In the genomic region with DNA sequence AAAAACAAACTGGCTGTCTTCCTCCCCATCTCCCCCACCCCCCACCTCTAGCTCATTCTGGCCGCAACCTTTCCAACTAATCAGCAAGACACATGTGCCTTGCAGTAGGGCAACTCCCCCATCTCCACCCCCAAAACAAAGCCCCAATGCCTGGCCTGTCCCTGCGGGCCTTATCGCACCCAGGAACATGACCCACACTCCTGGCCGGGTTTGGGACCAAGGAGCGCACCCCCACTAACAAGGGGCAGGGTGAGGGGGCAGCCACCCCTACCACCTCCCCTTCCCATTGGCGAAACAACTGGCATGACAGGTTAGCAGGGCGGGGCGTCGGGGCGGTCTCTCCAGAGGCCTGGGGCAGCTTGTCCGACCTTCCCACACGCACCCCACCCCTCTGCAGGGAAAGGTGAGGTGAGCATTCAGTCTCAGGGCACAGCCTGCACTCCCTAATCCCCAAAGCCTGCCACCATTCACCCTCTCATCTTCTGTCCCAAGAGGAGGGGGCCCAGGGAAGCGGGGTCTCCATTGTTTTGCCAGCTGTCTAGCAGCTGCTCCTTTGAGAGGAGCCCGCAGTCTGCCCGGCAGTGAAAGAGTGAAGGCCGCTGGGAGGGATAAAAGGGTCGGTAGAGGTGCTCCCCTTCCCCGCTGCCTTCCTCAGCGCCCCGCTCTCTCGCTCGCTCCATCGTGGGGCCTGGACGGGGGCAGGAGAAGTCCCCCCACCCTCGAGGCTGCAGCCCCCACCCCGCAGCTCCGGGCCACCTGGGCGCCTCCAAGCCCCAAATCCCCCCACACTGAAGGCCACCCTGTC, we compare ENCODE assay signal across 8 cellular contexts. TPM values are rescaled to one million over a fixed set of nuclear protein-coding genes. Genes with fewer than 3 reads are reported as not detected.
DNase-seq lines count a peak whose midpoint lies in the region; ATAC-seq, FAIRE-seq and TF ChIP-seq lines count a peak whose summit lies in the region.

No MANE protein-coding gene starts in this region.

- H3K4me2 ChIP-seq in H1 (ENCODE audit: insufficient read depth in 1 of 2, low read depth in 2 of 2, low read length in 2 of 2): peak overlapping the region; percentile 85 to 90

- no peak overlapping the region for H2AK5ac ChIP-seq in H1 (ENCODE audit: low read depth, low read length)

- peak overlapping the region; percentile 37 for H3K4me3 ChIP-seq in HL-60 (replicated peaks; ENCODE audit: insufficient read depth, low read length)
- peak overlapping the region; percentile 41 to 70 (median 63) for H3K4me3 ChIP-seq in H1 (ENCODE audit: extremely low read depth in 1 of 4, insufficient read depth in 2 of 4, low read depth in 3 of 4, low read length in 4 of 4)
- H3K4me3 ChIP-seq in mucosa of descending colon: peak overlapping the region; percentile 34

- 0 out of 2 replicates have a peak overlapping the region, but pooled peaks have one; percentile 63 for H2BK12ac ChIP-seq in H1 (ENCODE audit: low read depth, low read length)

- TF ChIP-seq RAD21 in H1 (IDR thresholded peaks at IDR 0.05 in 1 of 2, conservative IDR thresholded peaks at IDR 0.05 in 1 of 2; ENCODE audit: low read depth in 2 of 2, low read length in 2 of 2): no peak

- peaks cover 6 to 30% (median 16%) of the 10 kb centered on the region in 4 experiments for H3K4me1 ChIP-seq in H1 (replicated peaks in 1 of 4; ENCODE audit: control insufficient read depth in 3 of 4, insufficient read depth in 4 of 4, low read length in 3 of 4)
- H3K4me1 ChIP-seq in mucosa of descending colon (ENCODE audit: low read depth): peaks cover 29% of the 10 kb centered on the region

- H3K23ac ChIP-seq in H1 (ENCODE audit: insufficient read length): no peak overlapping the region

- no peak overlapping the region; the same call in 1 of the 2 replicates for H3K18ac ChIP-seq in H1 (ENCODE audit: extremely low read depth, low read length)

- FAIRE-seq in H1 (lab: Jason Lieb, UNC) (no peak), urothelium cell line (lab: Jason Lieb, UNC) (no peak)

- intact Hi-C loops in mucosa of descending colon (cut with DNase I, micrococcal nuclease): loop anchor here in 1 of 2 donors (5.0 kb wide), 1 partner anchor 32 kb away; no protein-coding TSS in a partner anchor

- H3K27me3 ChIP-seq in HL-60 (ENCODE audit: insufficient read depth, poor library complexity, severe bottlenecking) (no peaks in the 10 kb centered on the region), H1 (replicated peaks in 1 of 4; ENCODE audit: control insufficient read depth in 3 of 4, extremely low read depth in 1 of 4, insufficient read depth in 3 of 4, low read length in 3 of 4) (peaks cover 0 to 10% (median 5%) of the 10 kb centered on the region in 4 experiments; a peak in 3 of 7 replicates)

- POLR2A ChIA-PET in H1 (lab: Charles Lee; ENCODE audit: partially characterized antibody): interaction anchor here (0.5 to 5.3 kb wide), 15 partner anchors 15 to 161 kb away, joined by 3 to 34 read pairs (median 5); a partner anchor contains a TSS
- POLR2A ChIA-PET in HEK293T (lab: Yijun Ruan, JAX): interaction anchor here (0.7 to 6.6 kb wide), 17 partner anchors 11 to 115 kb away, joined by 3 to 60 read pairs (median 4); a partner anchor contains a TSS

- no peak for DNase-seq in HL-60 (ENCODE audit: low read depth in 1 of 2, low spot score in 1 of 2)
- DNase-seq in SHP77 treated with DMSO at 0.1 percent for 48 hours (lab: John Stamatoyannopoulos, UW): peak; percentile 17
- peak; percentile 70 to 91 for DNase-seq in H1 (ENCODE audit: low read depth in 1 of 2, low spot score in 2 of 2)
- peak; percentile 90 to 91 (median 91) for DNase-seq in mucosa of descending colon
- peak; percentile 67 for DNase-seq in urothelium cell line (ENCODE audit: low spot score)
- DNase-seq in HEK293T (ENCODE audit: extremely low spot score): no peak

- TF ChIP-seq EP300 in H1 (IDR thresholded peaks at IDR 0.05; ENCODE audit: borderline replicate concordance in 1 of 2, low read depth in 2 of 2, low read length in 2 of 2): no peak

- H3K9me3 ChIP-seq in H1 (ENCODE audit: insufficient read depth in 2 of 2, low read depth in 1 of 2, low read length in 1 of 2) (no peaks in the 10 kb centered on the region), mucosa of descending colon (no peaks in the 10 kb centered on the region)

- no peak overlapping the region for H2BK15ac ChIP-seq in H1 (ENCODE audit: low read length)

- peaks cover 0 to 16% of the 10 kb centered on the region in 2 experiments; a peak in 2 of 4 replicates for H3K79me2 ChIP-seq in H1 (ENCODE audit: control insufficient read depth in 1 of 2, insufficient read depth in 2 of 2, low read length in 2 of 2)

- H3K79me1 ChIP-seq in H1 (ENCODE audit: low read depth, low read length): peaks cover 3% of the 10 kb centered on the region; the same call in 1 of the 2 replicates

- H4K91ac ChIP-seq in H1 (replicated peaks; ENCODE audit: insufficient read length, low read length): peak overlapping the region; percentile 75

- H2AFZ ChIP-seq in H1 (ENCODE audit: low read length): no peak overlapping the region

- TF ChIP-seq CTCF in C4-2B (conservative IDR thresholded peaks at IDR 0.05) (no peak), HL-60 (IDR thresholded peaks at IDR 0.05; ENCODE audit: insufficient read depth, low read length) (no peak), H1 (IDR thresholded peaks at IDR 0.05; ENCODE audit: control extremely low read depth in 1 of 3, insufficient read depth in 1 of 3, low read depth in 1 of 3, low read length in 3 of 3) (no peak), mucosa of descending colon (IDR thresholded peaks at IDR 0.05) (no peak)

- H4K8ac ChIP-seq in H1 (ENCODE audit: extremely low read depth, insufficient read depth, low read length): no peak overlapping the region

- H3K4ac ChIP-seq in H1 (replicated peaks; ENCODE audit: insufficient read length, low read depth, low read length): no peak overlapping the region

- H3K14ac ChIP-seq in H1 (ENCODE audit: insufficient read length): no peak overlapping the region

- H2BK120ac ChIP-seq in H1 (replicated peaks; ENCODE audit: low read depth, low read length): peak overlapping the region; percentile 65

- H3K9ac ChIP-seq in H1 (replicated peaks in 1 of 4; ENCODE audit: extremely low read depth in 1 of 4, low read depth in 3 of 4, low read length in 3 of 4): no peak overlapping the region

- no peak overlapping the region for H2BK20ac ChIP-seq in H1 (ENCODE audit: low read length)

- H3K27ac ChIP-seq in C4-2B: peak overlapping the region; percentile 87
- no peak overlapping the region for H3K27ac ChIP-seq in HL-60 (replicated peaks)
- no peak overlapping the region; the same call in 1 of the 2 replicates for H3K27ac ChIP-seq in H1 (ENCODE audit: low read depth, low read length)

- TF ChIP-seq POLR2A in H1 (IDR thresholded peaks at IDR 0.05; ENCODE audit: control extremely low read depth in 1 of 2, low read depth in 2 of 2, low read length in 2 of 2): no peak

- peak overlapping the region; percentile 41 for H4K5ac ChIP-seq in H1 (ENCODE audit: insufficient read length, low read depth, low read length)

- no peaks in the 10 kb centered on the region for H4K20me1 ChIP-seq in H1 (replicated peaks in 1 of 2; ENCODE audit: control insufficient read depth in 1 of 2, insufficient read depth in 2 of 2, low read length in 2 of 2)

- H2BK5ac ChIP-seq in H1 (ENCODE audit: low read depth, low read length): peak overlapping the region; percentile 36; the same call in 1 of the 2 replicates

- H3K56ac ChIP-seq in H1 (replicated peaks; ENCODE audit: insufficient read length, low read depth, low read length): peak overlapping the region; percentile 40

- H3K23me2 ChIP-seq in H1 (ENCODE audit: low read depth, low read length): peaks cover 13% of the 10 kb centered on the region; the same call in 1 of the 2 replicates

- CTCF ChIA-PET in H1 (lab: Charles Lee; ENCODE audit: partially characterized antibody): interaction anchor here (0.8 to 42.5 kb wide), 19 partner anchors 7 to 226 kb away, joined by 3 to 731 read pairs (median 6); no protein-coding TSS in a partner anchor
- CTCF ChIA-PET in HEK293T (lab: Yijun Ruan, JAX): interaction anchor here (0.6 to 3.0 kb wide), 23 partner anchors 9 to 762 kb away, joined by 3 to 25 read pairs (median 5); no protein-coding TSS in a partner anchor

- WGBS in H1 (ENCODE audit: extremely low coverage in 1 of 2, insufficient coverage in 1 of 2, insufficient read length in 1 of 2, insufficient replicate concordance in 2 of 2, low coverage in 1 of 2, low lambda C conversion rate in 2 of 2, missing lambda C conversion rate in 1 of 2), 2 experiments: 3% methylated on average over 22 of the region's 28 CpGs; no CpG with 5 or more reads in 1 of the 2 experiments

- ATAC-seq in mucosa of descending colon (peak; percentile 62), GM19467 (IDR thresholded peaks at IDR 0.05; ENCODE audit: unreplicated experiment) (no peak)

- H3K36me3 ChIP-seq in H1 (ENCODE audit: control insufficient read depth in 2 of 4, insufficient read depth in 4 of 4, low read length in 3 of 4) (no peaks in the 10 kb centered on the region), mucosa of descending colon (ENCODE audit: low read depth) (no peaks in the 10 kb centered on the region)

TF ChIP-seq in H1, 55 proteins besides CTCF, POLR2A, EP300 and RAD21 (continues in another document):
- TF ChIP-seq POU5F1 (IDR thresholded peaks at IDR 0.05; ENCODE audit: low read depth, low read length): no peak

TF ChIP-seq in HEK293T, 16 proteins besides CTCF, POLR2A, EP300 and RAD21:
- no peak for TF ChIP-seq ELF4 (IDR thresholded peaks at IDR 0.05)
- TF ChIP-seq NFRKB (IDR thresholded peaks at IDR 0.05): no peak
TF ChIP-seq in HEK293T: peak in this region for 0.

RNA-seq across cellular contexts. Expression of a gene that starts 0.8 kb away (rescaled TPM):
- total RNA-seq in H1 (2021; fragmentation: NEBNext Ultra II Directional; extraction: Animal tissue kit (Norgen Biotek cat#: 25700)): 36.6 and 43.8 TPM in 2 replicates
- 7.6 and 10.1 TPM in 2 replicates for polyA plus RNA-seq in H1 (2011; rRNA removed)
- polyA plus RNA-seq in H1 (2011; cell fraction: cytosol; rRNA removed): 9.6 TPM
- polyA plus RNA-seq in H1 (2011; cell fraction: nucleus; rRNA removed): 51.6 TPM
- polyA plus RNA-seq in H1 (2012, experiment 1 of 2): 31.9 to 40.0 TPM (median 35.1 TPM) in 4 replicates
- polyA plus RNA-seq in H1 (2012, experiment 2 of 2): 14.2 TPM
- 19.0 TPM for polyA plus RNA-seq in H1 (2013, experiment 1 of 2)
- 17.7 TPM for polyA plus RNA-seq in H1 (2013, experiment 2 of 2)
- 23.8 and 33.3 TPM in 2 replicates for polyA minus RNA-seq in H1 (2011; rRNA and poly(A)+ RNA removed)
- 17.5 TPM for polyA minus RNA-seq in H1 (2011; cell fraction: cytosol; rRNA and poly(A)+ RNA removed)
- polyA minus RNA-seq in H1 (2011; cell fraction: nucleus; rRNA and poly(A)+ RNA removed): 36.3 TPM
- total RNA-seq in mucosa of descending colon: 100 to 1,000 TPM in 1 of 3 donors, 10 to 100 TPM in 2; 84.9 to 111 (median 93.3) TPM

Comparison
In these comparisons a context has a peak if more than half of its experiments do, and no peak if none do; other contexts are left out.
1. DNase-seq: peak in SHP77 treated with DMSO at 0.1 percent for 48 hours (single experiment), H1 (2 of 2), mucosa of descending colon (3 of 3) and urothelium cell line (single experiment); none in HL-60 (0 of 2) and HEK293T (single experiment).
2. Peak in every context shown above with its lines, with median percentiles within 50 percentile points of each other: H3K4me3 ChIP-seq.